ENCODE assay signal across 9 cellular contexts in genomic region chr19:55738302-55738701, GRCh38. TPM values are rescaled to one million over a fixed set of nuclear protein-coding genes. Genes with fewer than 3 reads are reported as not detected.
"Had no signal": no experiment of that assay in that cellular context is flagged by ENCODE, and none has a peak within 500 bp of the region (broad histone marks: within the 10 kb centered on the region; RNA-seq: fewer than 3 reads in every experiment).

TSS of gene NLRP9 (minus strand) at chr19:55738402. CDS start at chr19:55738374, 28 bp downstream.

- H3K4me2 ChIP-seq: KMS-11 had no signal

- H3K27ac ChIP-seq: HL-60, KMS-11 had no signal

- ATAC-seq: HepG2, K562 had no signal

- H3K4me3 ChIP-seq: K562 had no signal

- FAIRE-seq: HepG2, HTR-8/SVneo, K562 had no signal

- DNase-seq: IMR-90, KBM-7, KG1 had no signal

RNA-seq across cellular contexts. Expression of gene NLRP9, which starts in this region (rescaled TPM):
- polyA plus RNA-seq: HepG2, IgD-negative memory B cell, IMR-90, K562 had no signal
